25 cellular contexts compared by ENCODE assay signal in the genomic region with DNA sequence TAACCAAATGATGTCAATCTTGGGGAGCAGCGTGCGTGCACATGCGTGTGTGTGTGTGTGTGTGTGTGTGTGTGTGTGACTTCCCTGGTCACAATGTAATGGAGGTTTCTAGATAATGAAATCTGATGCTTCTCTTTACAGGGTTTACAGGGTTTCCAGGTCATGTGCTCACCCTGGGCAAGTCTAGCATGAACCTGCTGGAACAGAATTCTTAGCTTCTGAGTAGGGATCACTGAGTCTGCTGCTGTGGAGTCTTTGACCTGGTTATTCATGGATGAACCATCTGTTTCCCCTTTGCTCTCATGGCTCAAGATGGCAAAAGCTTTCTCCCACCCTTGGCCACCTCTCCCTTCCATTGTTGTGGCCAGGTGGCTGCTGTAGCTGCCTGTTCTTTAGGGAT.
DNase-seq lines count a peak whose midpoint lies in the region; FAIRE-seq and TF ChIP-seq lines count a peak whose summit lies in the region.
"Had no signal": no experiment of that assay in that cellular context is flagged by ENCODE, and none has a peak within 500 bp of the region (broad histone marks: within the 10 kb centered on the region; RNA-seq: fewer than 3 reads in every experiment).

No MANE protein-coding gene starts in this region.

- H3K27ac Mint-ChIP-seq in progenitor cell of endocrine pancreas, result no peak overlapping the region
- H3K27ac Mint-ChIP-seq: CD4-positive, CD25-positive, alpha-beta regulatory T cell had no signal

- TF ChIP-seq EP300 in tibial nerve (IDR thresholded peaks at IDR 0.05), result no peak

- H3K27ac ChIP-seq in tibial nerve, result no peak overlapping the region
- H3K27ac ChIP-seq: SK-N-MC had no signal

- TF ChIP-seq POLR2A in tibial nerve (IDR thresholded peaks at IDR 0.05), result no peak

- H3K4me1 ChIP-seq in tibial nerve, result no peaks in the 10 kb centered on the region
- H3K4me1 ChIP-seq: BE2C had no signal

- DNase-seq in NCI-H2171 treated with DMSO at 0.1 percent for 48 hours (lab: John Stamatoyannopoulos, UW), result peak; percentile 2
- no peak for DNase-seq in NCI-H2171 (lab: John Stamatoyannopoulos, UW)
- DNase-seq in bronchial epithelial cell (ENCODE audit: low read depth), result peak; percentile 22
- DNase-seq in kidney tubule cell (ENCODE audit: low spot score), result peak; percentile 52
- DNase-seq in progenitor cell of endocrine pancreas (ENCODE audit: low spot score, unreplicated experiment), result no peak
- DNase-seq in cerebellum (ENCODE audit: low spot score), result no peak
- DNase-seq in tibial nerve (ENCODE audit: low spot score in 2 of 2), result no peak
- DNase-seq: 8988T; ACHN; BE2C; CD4-positive, CD25-positive, alpha-beta regulatory T cell; DMS153; DND-41; H7; MG63; NCI-H1105 treated with DMSO at 0.1 percent for 48 hours; NCI-H146; NCI-H1930; NCI-H345; NCI-H524 treated with DMSO at 0.1 percent for 48 hours; NCI-H774; SIG-M5 had no signal

- 82 to 100% methylated on average over 3 of the region's 3 CpGs for WGBS in tibial nerve, 2 donors

- peaks cover 5% of the 10 kb centered on the region for H3K27me3 Mint-ChIP-seq in progenitor cell of endocrine pancreas
- H3K27me3 Mint-ChIP-seq: CD4-positive, CD25-positive, alpha-beta regulatory T cell had no signal

- H3K36me3 Mint-ChIP-seq in progenitor cell of endocrine pancreas (ENCODE audit: insufficient read depth), result no peaks in the 10 kb centered on the region
- H3K36me3 Mint-ChIP-seq: CD4-positive, CD25-positive, alpha-beta regulatory T cell had no signal

- H3K36me3 ChIP-seq in bronchial epithelial cell (ENCODE audit: control insufficient read depth, insufficient read depth, low read length) (no peaks in the 10 kb centered on the region), tibial nerve (no peaks in the 10 kb centered on the region)
- H3K36me3 ChIP-seq: BE2C, MG63 had no signal

- H3K27me3 ChIP-seq in bronchial epithelial cell (ENCODE audit: control insufficient read depth, insufficient read depth, low read length) (no peaks in the 10 kb centered on the region), tibial nerve (no peaks in the 10 kb centered on the region)
- H3K27me3 ChIP-seq: BE2C, MG63 had no signal

- H3K4me1 Mint-ChIP-seq in progenitor cell of endocrine pancreas (ENCODE audit: low read depth), result peaks cover 4% of the 10 kb centered on the region

- TF ChIP-seq CTCF in bronchial epithelial cell (IDR thresholded peaks at IDR 0.05; ENCODE audit: insufficient read depth, low read length, severe bottlenecking) (no peak), progenitor cell of endocrine pancreas (IDR thresholded peaks at IDR 0.05; ENCODE audit: unreplicated experiment) (no peak), tibial nerve (IDR thresholded peaks at IDR 0.05) (no peak)

- FAIRE-seq in bronchial epithelial cell (lab: Jason Lieb, UNC), result no peak
- FAIRE-seq: HepG2, RCC 7860 had no signal

- H3K4me3 ChIP-seq in bronchial epithelial cell (ENCODE audit: low read depth, low read length) (no peak overlapping the region), tibial nerve (no peak overlapping the region)
- H3K4me3 ChIP-seq: MG63, SK-N-MC had no signal

- H3K9me3 ChIP-seq in tibial nerve, result no peaks in the 10 kb centered on the region
- H3K9me3 ChIP-seq: BE2C, MG63 had no signal

- H3K4me3 Mint-ChIP-seq in progenitor cell of endocrine pancreas (ENCODE audit: low read depth), result no peak overlapping the region
- H3K4me3 Mint-ChIP-seq: CD4-positive, CD25-positive, alpha-beta regulatory T cell had no signal

- H3K9me3 Mint-ChIP-seq in progenitor cell of endocrine pancreas (ENCODE audit: low read depth), result no peaks in the 10 kb centered on the region

Comparison
In these comparisons a context has a peak if more than half of its experiments do, and no peak if none do; other contexts are left out.
1. DNase-seq: peak in NCI-H2171 treated with DMSO at 0.1 percent for 48 hours (single experiment), bronchial epithelial cell (single experiment) and kidney tubule cell (single experiment); none in NCI-H2171 (single experiment), progenitor cell of endocrine pancreas (single experiment), cerebellum (single experiment) and tibial nerve (0 of 2).